ENCODE assay signal across 22 cellular contexts in genomic region chr17:38327936-38328335, GRCh38. TPM values are rescaled to one million over a fixed set of nuclear protein-coding genes. Genes with fewer than 3 reads are reported as not detected.
A peak's percentile ranks its signal among the peaks of the same experiment; 100 is the strongest.
DNase-seq lines count a peak whose midpoint lies in the region; ATAC-seq and TF ChIP-seq lines count a peak whose summit lies in the region.
"Had no signal": no experiment of that assay in that cellular context is flagged by ENCODE, and none has a peak within 500 bp of the region (broad histone marks: within the 10 kb centered on the region; RNA-seq: fewer than 3 reads in every experiment).

No MANE protein-coding gene starts in this region.

- H3K27ac Mint-ChIP-seq in activated naive CD4-positive, alpha-beta T cell treated with anti-CD3 and anti-CD28 coated beads, Interleukin-2, amount 50 U/mL, for 72 hours, result peak overlapping the region; percentile 5 to 52
- no peak overlapping the region for H3K27ac Mint-ChIP-seq in activated naive CD4-positive, alpha-beta T cell treated with anti-CD3 and anti-CD28 coated beads, Interleukin-2, amount 10 ng/mL, durations not matched to agents 7 days and 5 days
- peak overlapping the region; percentile 31 for H3K27ac Mint-ChIP-seq in nephron progenitor cell
- H3K27ac Mint-ChIP-seq in activated CD8-positive, alpha-beta memory T cell treated with anti-CD3 and anti-CD28 coated beads, Interleukin-2, amount 10 ng/mL, durations not matched to agents 7 days and 5 days, result no peak overlapping the region

- peaks cover 7% of the 10 kb centered on the region for H3K4me1 Mint-ChIP-seq in activated naive CD4-positive, alpha-beta T cell treated with anti-CD3 and anti-CD28 coated beads, Interleukin-2, amount 10 ng/mL, durations not matched to agents 7 days and 5 days
- H3K4me1 Mint-ChIP-seq in nephron progenitor cell, result peaks cover 62% of the 10 kb centered on the region
- H3K4me1 Mint-ChIP-seq in activated CD8-positive, alpha-beta memory T cell treated with anti-CD3 and anti-CD28 coated beads, Interleukin-2, amount 10 ng/mL, durations not matched to agents 7 days and 5 days, result peaks cover 5% of the 10 kb centered on the region
- H3K4me1 Mint-ChIP-seq: CD8-positive, alpha-beta memory T cell had no signal

- H3K36me3 Mint-ChIP-seq in activated naive CD4-positive, alpha-beta T cell treated with anti-CD3 and anti-CD28 coated beads, Interleukin-2, amount 50 U/mL, for 72 hours, result peaks cover 0 to under 1% of the 10 kb centered on the region in 2 donors
- peaks cover 7% of the 10 kb centered on the region for H3K36me3 Mint-ChIP-seq in activated naive CD4-positive, alpha-beta T cell treated with anti-CD3 and anti-CD28 coated beads, Interleukin-2, amount 10 ng/mL, durations not matched to agents 7 days and 5 days
- H3K36me3 Mint-ChIP-seq in nephron progenitor cell (ENCODE audit: low read depth), result peaks cover 3% of the 10 kb centered on the region
- H3K36me3 Mint-ChIP-seq in activated CD8-positive, alpha-beta memory T cell treated with anti-CD3 and anti-CD28 coated beads, Interleukin-2, amount 10 ng/mL, durations not matched to agents 7 days and 5 days, result peaks cover 3% of the 10 kb centered on the region

- CTCF ChIA-PET in activated naive CD4-positive, alpha-beta T cell treated with anti-CD3 and anti-CD28 coated beads, Interleukin-2, amount 10 ng/mL, durations not matched to agents 7 days and 5 days (lab: Charles Lee), result interaction anchor here (1.6 to 9.3 kb wide), 3 partner anchors 11 to 85 kb away, joined by 3 to 49 read pairs (median 7); no protein-coding TSS in a partner anchor
- CTCF ChIA-PET in activated CD8-positive, alpha-beta memory T cell treated with anti-CD3 and anti-CD28 coated beads, Interleukin-2, amount 10 ng/mL, durations not matched to agents 7 days and 5 days (lab: Charles Lee), result interaction anchor here (1.1 to 1.5 kb wide), 2 partner anchors 9 to 65 kb away, joined by 3 read pairs; no protein-coding TSS in a partner anchor

- H3K9me3 ChIP-seq in smooth muscle cell (replicated peaks; ENCODE audit: low read depth), result no peaks in the 10 kb centered on the region

- TF ChIP-seq CTCF in coronary artery (IDR thresholded peaks at IDR 0.05) (no peak), nephron progenitor cell (IDR thresholded peaks at IDR 0.05) (no peak), smooth muscle cell (IDR thresholded peaks at IDR 0.05; ENCODE audit: borderline replicate concordance, insufficient read depth, poor library complexity, severe bottlenecking) (no peak)

- no peak for ATAC-seq in activated naive CD4-positive, alpha-beta T cell treated with anti-CD3 and anti-CD28 coated beads, Interleukin-2, amount 50 U/mL, for 72 hours
- no peak for ATAC-seq in activated CD8-positive, alpha-beta memory T cell treated with anti-CD3 and anti-CD28 coated beads, Interleukin-2, amount 10 ng/mL, durations not matched to agents 7 days and 5 days
- ATAC-seq in activated CD4-positive, CD25-positive, alpha-beta regulatory T cell treated with anti-CD3 and anti-CD28 coated beads, Interleukin-2, amount 50 U/mL, for 24 hours, result no peak
- ATAC-seq: GM12878, HCT116, PC-3 had no signal

- H3K4me3 ChIP-seq in coronary artery (no peak overlapping the region), smooth muscle cell (no peak overlapping the region)
- H3K4me3 ChIP-seq: GM12878 had no signal

- H3K9me3 Mint-ChIP-seq in activated naive CD4-positive, alpha-beta T cell treated with anti-CD3 and anti-CD28 coated beads, Interleukin-2, amount 50 U/mL, for 72 hours, result no peaks in the 10 kb centered on the region
- H3K9me3 Mint-ChIP-seq in activated naive CD4-positive, alpha-beta T cell treated with anti-CD3 and anti-CD28 coated beads, Interleukin-2, amount 10 ng/mL, durations not matched to agents 7 days and 5 days, result no peaks in the 10 kb centered on the region
- no peaks in the 10 kb centered on the region for H3K9me3 Mint-ChIP-seq in nephron progenitor cell
- no peaks in the 10 kb centered on the region for H3K9me3 Mint-ChIP-seq in activated CD8-positive, alpha-beta memory T cell treated with anti-CD3 and anti-CD28 coated beads, Interleukin-2, amount 10 ng/mL, durations not matched to agents 7 days and 5 days (ENCODE audit: low read depth)
- H3K9me3 Mint-ChIP-seq: CD8-positive, alpha-beta memory T cell had no signal

- H3F3A ChIP-seq in smooth muscle cell (ENCODE audit: low read depth), result peaks cover 5% of the 10 kb centered on the region

- H3K36me3 ChIP-seq in smooth muscle cell (ENCODE audit: low read depth), result no peaks in the 10 kb centered on the region

- DNase-seq in activated naive CD4-positive, alpha-beta T cell treated with anti-CD3 and anti-CD28 coated beads, Interleukin-2, amount 50 U/mL, for 72 hours (ENCODE audit: low spot score in 2 of 2), result no peak
- no peak for DNase-seq in activated naive CD4-positive, alpha-beta T cell treated with anti-CD3 and anti-CD28 coated beads, Interleukin-2, amount 10 ng/mL, durations not matched to agents 7 days and 5 days
- peak; percentile 26 for DNase-seq in coronary artery (ENCODE audit: low spot score)
- no peak for DNase-seq in nephron progenitor cell
- no peak for DNase-seq in smooth muscle cell (lab: John Stamatoyannopoulos, UW; ENCODE audit: unreplicated experiment)
- no peak for DNase-seq in nucleus accumbens (lab: John Stamatoyannopoulos, UW)
- no peak for DNase-seq in activated CD8-positive, alpha-beta memory T cell treated with anti-CD3 and anti-CD28 coated beads, Interleukin-2, amount 10 ng/mL, durations not matched to agents 7 days and 5 days
- DNase-seq: CD8-positive, alpha-beta memory T cell; DMS79 treated with DMSO at 0.1 percent for 48 hours; GDM1; NCI-H1048; NCI-H1436 treated with DMSO at 0.1 percent for 48 hours; NCI-H2029 treated with DMSO at 0.1 percent for 48 hours; NCI-H2171 treated with DMSO at 0.1 percent for 48 hours; NCI-H748 treated with DMSO at 0.1 percent for 48 hours; PC-3 had no signal

- H3K4me3 Mint-ChIP-seq in activated naive CD4-positive, alpha-beta T cell treated with anti-CD3 and anti-CD28 coated beads, Interleukin-2, amount 10 ng/mL, durations not matched to agents 7 days and 5 days, result no peak overlapping the region
- no peak overlapping the region for H3K4me3 Mint-ChIP-seq in nephron progenitor cell
- no peak overlapping the region for H3K4me3 Mint-ChIP-seq in activated CD8-positive, alpha-beta memory T cell treated with anti-CD3 and anti-CD28 coated beads, Interleukin-2, amount 10 ng/mL, durations not matched to agents 7 days and 5 days
- H3K4me3 Mint-ChIP-seq: CD8-positive, alpha-beta memory T cell had no signal

- no peak overlapping the region for H3K4me2 ChIP-seq in smooth muscle cell
- H3K4me2 ChIP-seq: KMS-11 had no signal

- no peaks in the 10 kb centered on the region for H4K20me1 ChIP-seq in smooth muscle cell (ENCODE audit: low read depth)

- peaks cover 18% of the 10 kb centered on the region for H3K4me1 ChIP-seq in smooth muscle cell (ENCODE audit: low read depth)

- no peaks in the 10 kb centered on the region for H3K27me3 ChIP-seq in smooth muscle cell (ENCODE audit: low read depth)

- H3K27ac ChIP-seq in coronary artery (no peak overlapping the region), smooth muscle cell (ENCODE audit: low read depth) (no peak overlapping the region)
- H3K27ac ChIP-seq: KMS-11 had no signal

- WGBS in smooth muscle cell (ENCODE audit: low lambda C conversion rate), result 72% methylated on average over 1 of the region's 1 CpG

- H3K79me2 ChIP-seq in smooth muscle cell (ENCODE audit: low read depth), result no peaks in the 10 kb centered on the region

- no peak overlapping the region for H3K9ac ChIP-seq in smooth muscle cell (ENCODE audit: low read depth)
- H3K9ac ChIP-seq: KMS-11 had no signal

- H2AFZ ChIP-seq in smooth muscle cell (ENCODE audit: low read depth), result no peak overlapping the region

- H3K27me3 Mint-ChIP-seq in activated naive CD4-positive, alpha-beta T cell treated with anti-CD3 and anti-CD28 coated beads, Interleukin-2, amount 10 ng/mL, durations not matched to agents 7 days and 5 days, result peaks cover 18% of the 10 kb centered on the region
- H3K27me3 Mint-ChIP-seq in nephron progenitor cell (ENCODE audit: low read depth, poor library complexity), result peaks cover 13% of the 10 kb centered on the region
- no peaks in the 10 kb centered on the region for H3K27me3 Mint-ChIP-seq in activated CD8-positive, alpha-beta memory T cell treated with anti-CD3 and anti-CD28 coated beads, Interleukin-2, amount 10 ng/mL, durations not matched to agents 7 days and 5 days

RNA-seq across cellular contexts. Expression of gene GPR179, which starts 15.8 kb away (rescaled TPM):
- total RNA-seq in activated naive CD4-positive, alpha-beta T cell treated with anti-CD3 and anti-CD28 coated beads, Interleukin-2, amount 50 U/mL, for 72 hours, result under 1 TPM; 0.02 to 0.04 TPM
- total RNA-seq in smooth muscle cell, result not detected in 2 replicates
- polyA plus RNA-seq in smooth muscle cell, result 0.04 TPM in 1 of 2 replicates, not detected in the other
- total RNA-seq in activated CD8-positive, alpha-beta memory T cell treated with anti-CD3 and anti-CD28 coated beads, Interleukin-2, amount 10 ng/mL, durations not matched to agents 7 days and 5 days, result under 1 TPM in 1 of 2 experiments, not detected in 1; 0.02 TPM
- total RNA-seq: A172, PC-3 had no signal
- polyA plus RNA-seq: BJ; CD8-positive, alpha-beta memory T cell had no signal

RNA-seq across cellular contexts. Expression of gene SOCS7, which starts 23.7 kb away (rescaled TPM):
- 10 to 100 TPM; 20.8 to 24.1 TPM for total RNA-seq in activated naive CD4-positive, alpha-beta T cell treated with anti-CD3 and anti-CD28 coated beads, Interleukin-2, amount 50 U/mL, for 72 hours
- total RNA-seq in smooth muscle cell, result 6.2 and 9.0 TPM in 2 replicates
- 0.89 and 2.5 TPM in 2 replicates for polyA plus RNA-seq in smooth muscle cell
- 10 to 100 TPM; 16.2 to 16.8 TPM for total RNA-seq in activated CD8-positive, alpha-beta memory T cell treated with anti-CD3 and anti-CD28 coated beads, Interleukin-2, amount 10 ng/mL, durations not matched to agents 7 days and 5 days

RNA-seq across cellular contexts. Expression of gene MRPL45, which starts 31.0 kb away (rescaled TPM):
- total RNA-seq in activated naive CD4-positive, alpha-beta T cell treated with anti-CD3 and anti-CD28 coated beads, Interleukin-2, amount 50 U/mL, for 72 hours, result 10 to 100 TPM; 64.6 to 72.3 TPM
- total RNA-seq in smooth muscle cell, result 30.6 and 31.4 TPM in 2 replicates
- 25.0 and 30.8 TPM in 2 replicates for polyA plus RNA-seq in smooth muscle cell
- 10 to 100 TPM; 22.3 to 36.8 TPM for total RNA-seq in activated CD8-positive, alpha-beta memory T cell treated with anti-CD3 and anti-CD28 coated beads, Interleukin-2, amount 10 ng/mL, durations not matched to agents 7 days and 5 days

Comparison
In these comparisons a context has a peak if more than half of its experiments do, and no peak if none do; other contexts are left out.
1. H3K27ac Mint-ChIP-seq: peak in activated naive CD4-positive, alpha-beta T cell treated with anti-CD3 and anti-CD28 coated beads, Interleukin-2, amount 50 U/mL, for 72 hours (2 of 2) and nephron progenitor cell (single experiment); none in activated naive CD4-positive, alpha-beta T cell treated with anti-CD3 and anti-CD28 coated beads, Interleukin-2, amount 10 ng/mL, durations not matched to agents 7 days and 5 days (single experiment) and activated CD8-positive, alpha-beta memory T cell treated with anti-CD3 and anti-CD28 coated beads, Interleukin-2, amount 10 ng/mL, durations not matched to agents 7 days and 5 days (single experiment).